In genomic region chr4:37889849-37890500, GRCh38 we compare ENCODE assay signal across 8 cellular contexts. TPM values are rescaled to one million over a fixed set of nuclear protein-coding genes. Genes with fewer than 3 reads are reported as not detected.
DNase-seq lines count a peak whose midpoint lies in the region; ATAC-seq, FAIRE-seq and TF ChIP-seq lines count a peak whose summit lies in the region.

No MANE protein-coding gene starts in this region.

- H3K4me3 ChIP-seq in GM23338 (peak overlapping the region; percentile 85), right atrium auricular region (peak overlapping the region; percentile 87 to 97), psoas muscle (peak overlapping the region; percentile 94)

- WGBS in psoas muscle, 3 donors: 8 to 10% (median 9%) methylated on average over 32 to 37 of the region's 37 CpGs

- peaks cover 13% of the 10 kb centered on the region for H3K4me1 Mint-ChIP-seq in GM23338
- peaks cover 32% of the 10 kb centered on the region for H3K4me1 Mint-ChIP-seq in activated naive CD8-positive, alpha-beta T cell (ENCODE audit: low read depth)

- peaks cover 27% of the 10 kb centered on the region for H3K27me3 Mint-ChIP-seq in GM23338 (ENCODE audit: insufficient read depth, low read depth, poor library complexity)
- peaks cover under 1% of the 10 kb centered on the region for H3K27me3 Mint-ChIP-seq in activated naive CD8-positive, alpha-beta T cell

- no peaks in the 10 kb centered on the region for H3K36me3 Mint-ChIP-seq in GM23338 (ENCODE audit: low read depth)
- no peaks in the 10 kb centered on the region for H3K36me3 Mint-ChIP-seq in activated naive CD8-positive, alpha-beta T cell

- H3K9me2 ChIP-seq in GM23338 (ENCODE audit: insufficient read depth): no peaks in the 10 kb centered on the region; the same call in 1 of the 2 replicates

- no peaks in the 10 kb centered on the region for H3K79me2 ChIP-seq in GM23338 (replicated peaks; ENCODE audit: insufficient read depth)

- no peak overlapping the region for H3K27ac Mint-ChIP-seq in GM23338
- H3K27ac Mint-ChIP-seq in activated naive CD8-positive, alpha-beta T cell: no peak overlapping the region

- H4K20me1 ChIP-seq in GM23338 (replicated peaks; ENCODE audit: insufficient read depth): no peaks in the 10 kb centered on the region

- DNase-seq in GM23338 (ENCODE audit: low spot score) (peak; percentile 62), right atrium auricular region (ENCODE audit: low spot score) (no peak), psoas muscle (peak in 1 of 2 donors; percentile 59), HTR-8/SVneo (ENCODE audit: insufficient read length, low spot score) (no peak), dedifferentiated amniotic fluid mesenchymal stem cell (ENCODE audit: extremely low spot score) (no peak)

- ATAC-seq in GM23338: peak; percentile 44
- peak; percentile 13 to 35 (median 15) for ATAC-seq in psoas muscle
- no peak for ATAC-seq in HG02642 (IDR thresholded peaks at IDR 0.05; ENCODE audit: poor library complexity, unreplicated experiment)
- ATAC-seq in GM21723 (IDR thresholded peaks at IDR 0.05; ENCODE audit: unreplicated experiment): no peak

- H3K4me1 ChIP-seq in GM23338 (ENCODE audit: insufficient read depth): peaks cover 9% of the 10 kb centered on the region; the same call in 1 of the 2 replicates
- H3K4me1 ChIP-seq in right atrium auricular region: peaks cover 0 to 41% of the 10 kb centered on the region in 2 donors
- H3K4me1 ChIP-seq in psoas muscle: peaks cover 3% of the 10 kb centered on the region

- H3K9me3 ChIP-seq in right atrium auricular region (no peaks in the 10 kb centered on the region), psoas muscle (no peaks in the 10 kb centered on the region)

- TF ChIP-seq CTCF in GM23338 (conservative IDR thresholded peaks at IDR 0.05; ENCODE audit: low read depth in 2 of 2): no peak
- no peak for TF ChIP-seq CTCF in right atrium auricular region (IDR thresholded peaks at IDR 0.05)
- no peak for TF ChIP-seq CTCF in psoas muscle (IDR thresholded peaks at IDR 0.05)

- no peaks in the 10 kb centered on the region for H3F3A ChIP-seq in GM23338 (replicated peaks; ENCODE audit: low read depth)

- no peak overlapping the region for H3K27ac ChIP-seq in GM23338 (ENCODE audit: low read depth)
- peak overlapping the region; percentile 95 to 97 for H3K27ac ChIP-seq in right atrium auricular region
- peak overlapping the region; percentile 76 for H3K27ac ChIP-seq in psoas muscle

- H3K27me3 ChIP-seq in GM23338 (ENCODE audit: insufficient read depth) (peaks cover 54% of the 10 kb centered on the region), right atrium auricular region (no peaks in the 10 kb centered on the region), psoas muscle (ENCODE audit: insufficient read depth in 3 of 3, low read length in 2 of 3) (no peaks in the 10 kb centered on the region)

- FAIRE-seq in HTR-8/SVneo (lab: Jason Lieb, UNC): no peak

- H3K36me3 ChIP-seq in GM23338 (ENCODE audit: insufficient read depth): no peaks in the 10 kb centered on the region
- H3K36me3 ChIP-seq in right atrium auricular region: no peaks in the 10 kb centered on the region
- H3K36me3 ChIP-seq in psoas muscle (ENCODE audit: insufficient read depth in 1 of 2, low read depth in 1 of 2): no peaks in the 10 kb centered on the region

- H3K4me2 ChIP-seq in GM23338: peak overlapping the region; percentile 99

- peak overlapping the region; percentile 96 for H2AFZ ChIP-seq in GM23338

- peak overlapping the region; percentile 80 for H3K4me3 Mint-ChIP-seq in GM23338
- H3K4me3 Mint-ChIP-seq in activated naive CD8-positive, alpha-beta T cell: peak overlapping the region; percentile 59

- no peaks in the 10 kb centered on the region for H3K9me3 Mint-ChIP-seq in GM23338
- no peaks in the 10 kb centered on the region for H3K9me3 Mint-ChIP-seq in activated naive CD8-positive, alpha-beta T cell (ENCODE audit: low read depth)

- intact Hi-C loops in psoas muscle (cut with DNase I): loop anchor here (2.0 to 5.0 kb wide), 7 partner anchors 42 to 288 kb away; partner anchors contain the start of gene PGM2 (in 1 of the 2)

TF ChIP-seq in GM23338, 12 proteins besides CTCF, POLR2A, EP300 and RAD21:
- TF ChIP-seq NANOG (IDR thresholded peaks at IDR 0.05; ENCODE audit: borderline replicate concordance) (no peak), ZNF114 (CRISPR knock-in tag; IDR thresholded peaks at IDR 0.05) (no peak), ZNF331 (CRISPR knock-in tag; IDR thresholded peaks at IDR 0.05; ENCODE audit: low read depth) (no peak), POLR2AphosphoS5 (IDR thresholded peaks at IDR 0.05; ENCODE audit: low read depth) (0 out of 2 replicates have a peak, but pooled peaks have one; percentile 24), REST (IDR thresholded peaks at IDR 0.05; ENCODE audit: unreplicated experiment) (no peak), ETS1 (IDR thresholded peaks at IDR 0.05) (no peak), JUNB (IDR thresholded peaks at IDR 0.05; ENCODE audit: unreplicated experiment) (peak; percentile 36), EZH2phosphoT487 (IDR thresholded peaks at IDR 0.05; ENCODE audit: unreplicated experiment) (no peak), EZH2 (IDR thresholded peaks at IDR 0.05; ENCODE audit: low read depth, unreplicated experiment) (peak; percentile 83)

RNA-seq across cellular contexts. Expression of gene TBC1D1, which starts 0.9 kb away (rescaled TPM):
- total RNA-seq in GM23338 (2014; rRNA removed; shearing (Covaris generic)): 137 and 151 TPM in 2 replicates
- polyA plus RNA-seq in GM23338 (2016; fragmentation: Nextera tagmentation; extraction: Ambion mirVana) (50.7 and 53.9 TPM in 2 replicates), psoas muscle (100 to 1,000 TPM in 1 of 3 donors, 10 to 100 TPM in 2; 18.1 to 130 (median 71.7) TPM)
- total RNA-seq in right atrium auricular region (100 to 1,000 TPM; 139 to 220 TPM), psoas muscle (100 to 1,000 TPM in 1 of 4 donors, 10 to 100 TPM in 3; 37.1 to 120 (median 40.6) TPM)

Comparison
In these comparisons a context has a peak if more than half of its experiments do, and no peak if none do; other contexts are left out.
1. ATAC-seq: peak in GM23338 (single experiment) and psoas muscle (4 of 4); none in HG02642 (single experiment) and GM21723 (single experiment).
2. Peak in every context shown above with its lines, with median percentiles within 50 percentile points of each other: H3K4me3 ChIP-seq.